In genomic region chr10:75353183-75353582, GRCh38 we compare ENCODE assay signal across 1 cellular context.
TF ChIP-seq lines count a peak whose summit lies in the region.

No MANE protein-coding gene starts in this region.

TF ChIP-seq in GM23338, 12 proteins besides CTCF, POLR2A, EP300 and RAD21 (continued from another document):
- no peak for TF ChIP-seq ETS1 (IDR thresholded peaks at IDR 0.05)
- no peak for TF ChIP-seq STAT1 (IDR thresholded peaks at IDR 0.05; ENCODE audit: unreplicated experiment)
- TF ChIP-seq ZNF331 (CRISPR knock-in tag; IDR thresholded peaks at IDR 0.05; ENCODE audit: low read depth), result no peak
- no peak for TF ChIP-seq JUNB (IDR thresholded peaks at IDR 0.05; ENCODE audit: unreplicated experiment)
- no peak for TF ChIP-seq NANOG (IDR thresholded peaks at IDR 0.05; ENCODE audit: borderline replicate concordance)
- no peak for TF ChIP-seq EZH2phosphoT487 (IDR thresholded peaks at IDR 0.05; ENCODE audit: unreplicated experiment)
- TF ChIP-seq ZNF114 (CRISPR knock-in tag; IDR thresholded peaks at IDR 0.05), result no peak
- no peak for TF ChIP-seq CREB1 (CRISPR knock-in tag; IDR thresholded peaks at IDR 0.05; ENCODE audit: low read depth)
- no peak for TF ChIP-seq REST (IDR thresholded peaks at IDR 0.05; ENCODE audit: unreplicated experiment)
- TF ChIP-seq EZH2 (IDR thresholded peaks at IDR 0.05; ENCODE audit: low read depth, unreplicated experiment), result no peak
